In the genomic region with DNA sequence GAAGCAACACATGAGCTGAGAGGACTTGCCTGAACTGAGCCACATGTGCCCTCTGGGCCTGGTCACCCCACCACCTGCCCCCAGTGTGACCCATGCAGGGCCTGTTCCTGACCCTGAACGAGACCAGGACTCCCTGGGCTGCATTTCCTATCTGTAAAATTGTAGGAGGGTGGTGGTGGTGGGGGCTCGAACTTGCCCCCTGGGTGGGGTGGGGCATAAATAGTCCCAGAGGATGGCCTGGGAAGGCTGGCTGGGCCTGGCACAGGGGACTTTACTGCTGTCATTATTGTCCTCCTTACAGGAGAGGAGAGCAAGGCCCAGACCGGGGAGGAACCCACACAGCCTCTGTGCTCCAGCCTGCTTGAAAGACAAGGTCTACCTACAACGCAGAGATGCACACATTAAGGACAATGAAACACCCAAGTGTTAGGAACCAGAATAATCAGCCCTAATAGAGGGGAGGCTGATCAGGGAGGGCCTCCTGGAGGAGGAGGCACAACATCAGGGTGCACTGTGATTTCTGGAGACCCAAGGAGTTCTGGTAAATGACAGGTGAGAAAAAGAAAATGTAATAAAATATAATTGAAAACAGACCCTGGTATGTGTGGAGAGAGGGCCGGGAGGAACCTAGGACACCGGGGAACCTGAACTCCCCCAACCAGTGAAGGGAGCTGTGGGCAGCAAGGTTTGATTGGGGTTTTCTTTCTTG, we compare ENCODE assay signal across 10 cellular contexts. TPM values are rescaled to one million over a fixed set of nuclear protein-coding genes. Genes with fewer than 3 reads are reported as not detected.
A peak's percentile ranks its signal among the peaks of the same experiment; 100 is the strongest.
DNase-seq lines count a peak whose midpoint lies in the region; FAIRE-seq and TF ChIP-seq lines count a peak whose summit lies in the region.
"Had no signal": no experiment of that assay in that cellular context is flagged by ENCODE, and none has a peak within 500 bp of the region (broad histone marks: within the 10 kb centered on the region; RNA-seq: fewer than 3 reads in every experiment).

No MANE protein-coding gene starts in this region.

- H2AK5ac ChIP-seq in neuronal stem cell (ENCODE audit: low read depth, low read length), result peak overlapping the region; percentile 93

- no peaks in the 10 kb centered on the region for H4K20me1 ChIP-seq in OCI-LY1 (ENCODE audit: insufficient read depth, low read length)

- H4K8ac ChIP-seq in neuronal stem cell (ENCODE audit: low read depth, low read length), result no peak overlapping the region

- H3K4me3 Mint-ChIP-seq in CD14-positive monocyte, result peak overlapping the region; percentile 77 to 87

- TF ChIP-seq POLR2A in GM12891 (IDR thresholded peaks at IDR 0.05; ENCODE audit: low read depth, low read length), result no peak

- H3K36me3 ChIP-seq in OCI-LY1 (ENCODE audit: insufficient read depth, low read length) (no peaks in the 10 kb centered on the region), neuronal stem cell (replicated peaks in 1 of 2; ENCODE audit: control insufficient read depth in 2 of 2, insufficient read depth in 2 of 2, low read length in 2 of 2) (no peaks in the 10 kb centered on the region)

- FAIRE-seq in GM12891 (lab: Jason Lieb, UNC), result no peak

- H2AFZ ChIP-seq in OCI-LY1 (ENCODE audit: low read length) (no peak overlapping the region), neuronal stem cell (ENCODE audit: low read length) (peak overlapping the region; percentile 80)

- peaks cover 21 to 23% of the 10 kb centered on the region in 2 donors for H3K36me3 Mint-ChIP-seq in CD14-positive monocyte

- peaks cover 0 to 9% (median 0%) of the 10 kb centered on the region in 7 donors for H3K9me3 Mint-ChIP-seq in CD14-positive monocyte

- H3K9me3 ChIP-seq in OCI-LY1 (ENCODE audit: low read length) (no peaks in the 10 kb centered on the region), neuronal stem cell (replicated peaks in 1 of 2; ENCODE audit: control insufficient read depth in 2 of 2, insufficient read depth in 1 of 2, low read depth in 1 of 2, low read length in 2 of 2) (no peaks in the 10 kb centered on the region)
- H3K9me3 ChIP-seq: body of pancreas had no signal

- no peak overlapping the region for H2BK120ac ChIP-seq in neuronal stem cell (ENCODE audit: low read depth, low read length)

- H2BK12ac ChIP-seq in neuronal stem cell (ENCODE audit: low read length), result peak overlapping the region; percentile 30

- H3K18ac ChIP-seq in neuronal stem cell (ENCODE audit: low read length), result peak overlapping the region; percentile 79

- H3K4ac ChIP-seq in neuronal stem cell (ENCODE audit: low read length), result peak overlapping the region; percentile 30

- H3K14ac ChIP-seq in neuronal stem cell (ENCODE audit: low read length), result no peak overlapping the region

- no peaks in the 10 kb centered on the region for H3F3A ChIP-seq in OCI-LY1 (ENCODE audit: insufficient read depth, low read length)

- H3K23ac ChIP-seq in neuronal stem cell (ENCODE audit: low read depth, low read length, poor library complexity), result peak overlapping the region; percentile 81

- no peak for TF ChIP-seq CTCF in CD14-positive monocyte (IDR thresholded peaks at IDR 0.05)
- TF ChIP-seq CTCF in OCI-LY1 (IDR thresholded peaks at IDR 0.05; ENCODE audit: low read length), result no peak
- TF ChIP-seq CTCF in epithelial cell of esophagus (IDR thresholded peaks at IDR 0.05; ENCODE audit: insufficient read depth, low read depth, low read length, missing control alignments), result no peak

- DNase-seq in CD14-positive monocyte (ENCODE audit: low spot score) (no peak), epithelial cell of esophagus (ENCODE audit: low read depth) (no peak), neuronal stem cell (ENCODE audit: low spot score) (no peak), NCI-H524 treated with DMSO at 0.1 percent for 48 hours (lab: John Stamatoyannopoulos, UW) (no peak), C1 segment of cervical spinal cord (lab: John Stamatoyannopoulos, UW) (no peak), NCI-H1105 treated with DMSO at 0.1 percent for 48 hours (lab: John Stamatoyannopoulos, UW) (no peak), GM12891 (ENCODE audit: insufficient read length, low spot score) (no peak)
- DNase-seq: GDM1 had no signal

- H3K27me3 Mint-ChIP-seq in CD14-positive monocyte (ENCODE audit: low read depth in 3 of 3), result peaks cover 18 to 29% (median 26%) of the 10 kb centered on the region in 3 donors

- H2BK15ac ChIP-seq in neuronal stem cell (ENCODE audit: low read length), result peak overlapping the region; percentile 86

- WGBS in neuronal stem cell (ENCODE audit: extremely low coverage in 2 of 2, insufficient read length in 2 of 2, insufficient replicate concordance in 1 of 2), 2 donors, result no CpG with 5 or more reads among the region's 6 CpGs

- no peaks in the 10 kb centered on the region for H3K9me2 ChIP-seq in OCI-LY1 (ENCODE audit: low read depth, low read length)

- no peak overlapping the region for H2BK5ac ChIP-seq in neuronal stem cell (ENCODE audit: low read length)

- H3K27me3 ChIP-seq in OCI-LY1 (ENCODE audit: insufficient read depth, low read length) (peaks cover 27% of the 10 kb centered on the region; the same call in 1 of the 2 replicates), neuronal stem cell (ENCODE audit: control insufficient read depth in 3 of 3, insufficient read depth in 3 of 3, low read depth in 1 of 3, low read length in 3 of 3) (peaks cover 0 to 50% (median 0%) of the 10 kb centered on the region in 3 experiments)

- no peaks in the 10 kb centered on the region for H3K79me2 ChIP-seq in OCI-LY1 (ENCODE audit: insufficient read depth, low read length)

- peaks cover 55% of the 10 kb centered on the region for H3K4me1 Mint-ChIP-seq in CD14-positive monocyte

- H3K27ac ChIP-seq in OCI-LY1 (ENCODE audit: low read depth, low read length, poor library complexity, severe bottlenecking), result no peak overlapping the region
- H3K27ac ChIP-seq in neuronal stem cell (replicated peaks; ENCODE audit: low read length), result no peak overlapping the region
- H3K27ac ChIP-seq: body of pancreas had no signal

- peak overlapping the region; percentile 56 for H4K91ac ChIP-seq in neuronal stem cell (ENCODE audit: low read depth, low read length, poor library complexity)

- H3K4me2 ChIP-seq in OCI-LY1 (ENCODE audit: low read length), result peak overlapping the region; percentile 25; the same call in 1 of the 2 replicates
- peak overlapping the region; percentile 79 for H3K4me2 ChIP-seq in neuronal stem cell (ENCODE audit: insufficient read depth, low read length, poor library complexity, severe bottlenecking)

- no peak overlapping the region for H3K4me3 ChIP-seq in OCI-LY1 (ENCODE audit: low read depth, low read length, poor library complexity, severe bottlenecking)
- peak overlapping the region; percentile 29 for H3K4me3 ChIP-seq in epithelial cell of esophagus (ENCODE audit: low read length)
- peak overlapping the region in 1 of 2 donors; percentile 42 for H3K4me3 ChIP-seq in neuronal stem cell (ENCODE audit: low read length in 2 of 2)
- H3K4me3 ChIP-seq: body of pancreas had no signal

- H3K27ac Mint-ChIP-seq in CD14-positive monocyte, result peak overlapping the region in 3 of 7 donors; percentile 25 to 47 (median 43)

- peaks cover 3% of the 10 kb centered on the region for H3K79me1 ChIP-seq in neuronal stem cell (ENCODE audit: low read depth, low read length)

- H3K4me1 ChIP-seq in OCI-LY1 (ENCODE audit: insufficient read depth, low read length, severe bottlenecking) (no peaks in the 10 kb centered on the region), neuronal stem cell (ENCODE audit: control insufficient read depth in 2 of 2, insufficient read depth in 1 of 2, low read depth in 1 of 2, low read length in 2 of 2) (peaks cover 18 to 22% of the 10 kb centered on the region in 2 donors)

- intact Hi-C loops in CD14-positive monocyte (cut with micrococcal nuclease), result loop anchor here (5.0 to 10.0 kb wide), 2 partner anchors 48 to 61 kb away; no protein-coding TSS in a partner anchor

- H3K9ac ChIP-seq in OCI-LY1 (ENCODE audit: low read length) (no peak overlapping the region), neuronal stem cell (ENCODE audit: low read depth, low read length, poor library complexity) (peak overlapping the region; percentile 32)

TF ChIP-seq in GM12891, 5 proteins besides CTCF, POLR2A, EP300 and RAD21:
- TF ChIP-seq SPI1 (IDR thresholded peaks at IDR 0.05; ENCODE audit: low read depth, low read length) (no peak), TAF1 (IDR thresholded peaks at IDR 0.05; ENCODE audit: low read depth, low read length) (no peak)

RNA-seq across cellular contexts. Expression of a gene that starts 2.8 kb away (rescaled TPM):
- polyA plus RNA-seq in CD14-positive monocyte, result 1 to 10 TPM; 2.1 to 2.3 TPM
- 3.9 TPM for polyA plus RNA-seq in neuronal stem cell (2013, experiment 1 of 2)
- 4.0 TPM for polyA plus RNA-seq in neuronal stem cell (2013, experiment 2 of 2)
- polyA plus RNA-seq in GM12891 (2012; ENCODE audit: low read depth, missing spikeins), result 0.98 TPM

RNA-seq across cellular contexts. Expression of a gene that starts 17.9 kb away (rescaled TPM):
- 10 to 100 TPM in 1 of 2 donors, 1 to 10 TPM in 1; 7.1 to 11.5 TPM for polyA plus RNA-seq in CD14-positive monocyte
- 16.5 TPM for polyA plus RNA-seq in neuronal stem cell (2013, experiment 1 of 2)
- 16.1 TPM for polyA plus RNA-seq in neuronal stem cell (2013, experiment 2 of 2)
- 18.2 TPM for polyA plus RNA-seq in GM12891 (2012; ENCODE audit: low read depth, missing spikeins)

RNA-seq across cellular contexts. Expression of a gene that starts 37.7 kb away (rescaled TPM):
- 10 to 100 TPM; 18.4 to 22.9 TPM for polyA plus RNA-seq in CD14-positive monocyte
- polyA plus RNA-seq in neuronal stem cell (2013, experiment 1 of 2), result 26.5 TPM
- 28.4 TPM for polyA plus RNA-seq in neuronal stem cell (2013, experiment 2 of 2)
- 18.9 TPM for polyA plus RNA-seq in GM12891 (2012; ENCODE audit: low read depth, missing spikeins)

RNA-seq across cellular contexts. Expression of a gene that starts 47.0 kb away (rescaled TPM):
- polyA plus RNA-seq in CD14-positive monocyte, result 10 to 100 TPM; 29.4 to 37.5 TPM
- polyA plus RNA-seq in neuronal stem cell (2013, experiment 1 of 2), result 72.3 TPM
- polyA plus RNA-seq in neuronal stem cell (2013, experiment 2 of 2), result 74.4 TPM
- polyA plus RNA-seq in GM12891 (2012; ENCODE audit: low read depth, missing spikeins), result 15.2 TPM

RNA-seq across cellular contexts. Expression of a gene that starts 50.7 kb away (rescaled TPM):
- polyA plus RNA-seq in CD14-positive monocyte, result not detected
- polyA plus RNA-seq in neuronal stem cell (2013, experiment 1 of 2), result 0.43 TPM
- 0.53 TPM for polyA plus RNA-seq in neuronal stem cell (2013, experiment 2 of 2)
- 0.15 TPM for polyA plus RNA-seq in GM12891 (2012; ENCODE audit: low read depth, missing spikeins)
